ENCODE assay signal across 9 cellular contexts in genomic region chr14:61503167-61503801, GRCh38.
DNase-seq lines count a peak whose midpoint lies in the region; ATAC-seq, FAIRE-seq and TF ChIP-seq lines count a peak whose summit lies in the region.
"Had no signal": no experiment of that assay in that cellular context is flagged by ENCODE, and none has a peak within 500 bp of the region (broad histone marks: within the 10 kb centered on the region; RNA-seq: fewer than 3 reads in every experiment).

No MANE protein-coding gene starts in this region.

- TF ChIP-seq POLR2A in H54 (IDR thresholded peaks at IDR 0.05; ENCODE audit: low read depth, low read length), result no peak

- H3K9ac ChIP-seq in OCI-LY1 (ENCODE audit: low read length) (peak overlapping the region; percentile 90), neural progenitor cell (no peak overlapping the region)

- no peaks in the 10 kb centered on the region for H3K36me3 ChIP-seq in OCI-LY1 (ENCODE audit: insufficient read depth, low read length)
- H3K36me3 ChIP-seq in neural progenitor cell, result no peaks in the 10 kb centered on the region

- H3K36me3 Mint-ChIP-seq in neural progenitor cell, result no peaks in the 10 kb centered on the region

- no peaks in the 10 kb centered on the region for H3K9me2 ChIP-seq in OCI-LY1 (ENCODE audit: low read depth, low read length)

- H4K20me1 ChIP-seq in OCI-LY1 (ENCODE audit: insufficient read depth, low read length) (no peaks in the 10 kb centered on the region), neural progenitor cell (ENCODE audit: low read depth) (no peaks in the 10 kb centered on the region)

- DNase-seq in H54 (ENCODE audit: insufficient read length, low spot score), result no peak
- peak; percentile 63 for DNase-seq in astrocyte of the hippocampus (ENCODE audit: low read depth, low spot score)
- DNase-seq in neural progenitor cell (ENCODE audit: low spot score), result no peak
- DNase-seq in NCI-H1105 treated with DMSO at 0.1 percent for 48 hours (lab: John Stamatoyannopoulos, UW), result no peak
- no peak for DNase-seq in NCI-H345 treated with DMSO at 0.1 percent for 48 hours (lab: John Stamatoyannopoulos, UW; ENCODE audit: unreplicated experiment)
- DNase-seq in NCI-H69 (lab: John Stamatoyannopoulos, UW), result no peak

- H3K4me3 ChIP-seq in OCI-LY1 (ENCODE audit: low read depth, low read length, poor library complexity, severe bottlenecking), result peak overlapping the region; percentile 48
- no peak overlapping the region for H3K4me3 ChIP-seq in neural progenitor cell
- H3K4me3 ChIP-seq: K562 had no signal

- H3K27ac Mint-ChIP-seq in neural progenitor cell, result no peak overlapping the region

- peak; percentile 81 for FAIRE-seq in H54 (lab: Jason Lieb, UNC)
- FAIRE-seq: K562 had no signal

- H3K4me1 Mint-ChIP-seq in neural progenitor cell, result peaks cover 15% of the 10 kb centered on the region

- H2AFZ ChIP-seq in OCI-LY1 (ENCODE audit: low read length) (no peak overlapping the region), neural progenitor cell (replicated peaks) (peak overlapping the region; percentile 7)

- H3K27ac ChIP-seq in OCI-LY1 (ENCODE audit: low read depth, low read length, poor library complexity, severe bottlenecking), result peak overlapping the region; percentile 100
- no peak overlapping the region for H3K27ac ChIP-seq in neural progenitor cell

- H3K27me3 ChIP-seq in OCI-LY1 (ENCODE audit: insufficient read depth, low read length) (no peaks in the 10 kb centered on the region), neural progenitor cell (no peaks in the 10 kb centered on the region)

- H3K9me3 ChIP-seq in OCI-LY1 (ENCODE audit: low read length) (no peaks in the 10 kb centered on the region), neural progenitor cell (ENCODE audit: low read depth) (no peaks in the 10 kb centered on the region)

- TF ChIP-seq CTCF in OCI-LY1 (IDR thresholded peaks at IDR 0.05; ENCODE audit: low read length) (no peak), neural progenitor cell (IDR thresholded peaks at IDR 0.05) (no peak)

- H3K27me3 Mint-ChIP-seq in neural progenitor cell (ENCODE audit: insufficient read depth, low read depth), result no peaks in the 10 kb centered on the region

- H3K4me3 Mint-ChIP-seq in neural progenitor cell, result no peak overlapping the region

- no peaks in the 10 kb centered on the region for H3K9me3 Mint-ChIP-seq in neural progenitor cell

- peak overlapping the region; percentile 86 for H3K4me2 ChIP-seq in OCI-LY1 (ENCODE audit: low read length)
- H3K4me2 ChIP-seq in neural progenitor cell, result no peak overlapping the region

- H3K4me1 ChIP-seq in OCI-LY1 (ENCODE audit: insufficient read depth, low read length, severe bottlenecking) (peaks cover 100% of the 10 kb centered on the region), neural progenitor cell (peaks cover 9% of the 10 kb centered on the region)

- ATAC-seq in GM18498 (IDR thresholded peaks at IDR 0.05; ENCODE audit: unreplicated experiment), result peak; percentile 89
- ATAC-seq: K562 had no signal

- H3K79me2 ChIP-seq in OCI-LY1 (ENCODE audit: insufficient read depth, low read length), result no peaks in the 10 kb centered on the region
- H3K79me2 ChIP-seq in neural progenitor cell (ENCODE audit: low read depth), result no peaks in the 10 kb centered on the region

- peaks cover 18% of the 10 kb centered on the region; the same call in 1 of the 2 replicates for H3F3A ChIP-seq in OCI-LY1 (ENCODE audit: insufficient read depth, low read length)
- H3F3A ChIP-seq in neural progenitor cell (ENCODE audit: low read depth), result no peaks in the 10 kb centered on the region
